In genomic region chr16:50165473-50165872, GRCh38 we compare ENCODE assay signal across 18 cellular contexts. TPM values are rescaled to one million over a fixed set of nuclear protein-coding genes. Genes with fewer than 3 reads are reported as not detected.
A peak's percentile ranks its signal among the peaks of the same experiment; 100 is the strongest.
DNase-seq lines count a peak whose midpoint lies in the region; ATAC-seq lines count a peak whose summit lies in the region.
"Had no signal": no experiment of that assay in that cellular context is flagged by ENCODE, and none has a peak within 500 bp of the region (broad histone marks: within the 10 kb centered on the region; RNA-seq: fewer than 3 reads in every experiment).

No MANE protein-coding gene starts in this region.

- no peak for DNase-seq in activated naive CD4-positive, alpha-beta T cell treated with anti-CD3 and anti-CD28 coated beads, Interleukin-2, amount 50 U/mL, for 16 hours
- DNase-seq in activated naive CD8-positive, alpha-beta T cell treated with anti-CD3 and anti-CD28 coated beads, Interleukin-2, amount 50 U/mL, for 24 hours, result no peak
- no peak for DNase-seq in stimulated activated naive B cell treated with anti-CD40 and anti-IgM and Interleukin-4, amounts not matched to agents 10 μg/mL and 1 μg/mL and 100 μg/mL, for 72 hours
- DNase-seq in DMS 273 treated with DMSO at 0.1 percent for 48 hours (lab: John Stamatoyannopoulos, UW), result no peak
- DNase-seq in naive thymus-derived CD8-positive, alpha-beta T cell, result no peak
- DNase-seq: GDM1, Karpas-422, MG63, NCI-H1092, NCI-H146, NCI-H2081, NCI-H510A, NCI-H774, PC-9 had no signal

- peak overlapping the region; percentile 58 for H3K27ac ChIP-seq in muscle layer of duodenum (ENCODE audit: low read length)
- H3K27ac ChIP-seq: BLaER1 treated with 17β-estradiol and CSF1 and Interleukin-3, amounts not matched to agents 10 nM and 100 nM; PC-9 had no signal

- no peaks in the 10 kb centered on the region for H3K27me3 Mint-ChIP-seq in activated naive CD4-positive, alpha-beta T cell treated with anti-CD3 and anti-CD28 coated beads, Interleukin-2, amount 50 U/mL, for 24 hours
- no peaks in the 10 kb centered on the region for H3K27me3 Mint-ChIP-seq in activated naive CD8-positive, alpha-beta T cell treated with anti-CD3 and anti-CD28 coated beads, Interleukin-2, amount 50 U/mL, for 24 hours
- H3K27me3 Mint-ChIP-seq in stimulated activated naive B cell treated with anti-CD40 and anti-IgM and Interleukin-4, amounts not matched to agents 10 μg/mL and 1 μg/mL and 100 μg/mL, for 72 hours, result no peaks in the 10 kb centered on the region
- H3K27me3 Mint-ChIP-seq in naive thymus-derived CD8-positive, alpha-beta T cell, result no peaks in the 10 kb centered on the region

- H3K4me1 Mint-ChIP-seq in activated naive CD4-positive, alpha-beta T cell treated with anti-CD3 and anti-CD28 coated beads, Interleukin-2, amount 50 U/mL, for 24 hours, result peaks cover 67% of the 10 kb centered on the region
- peaks cover 72% of the 10 kb centered on the region for H3K4me1 Mint-ChIP-seq in activated naive CD8-positive, alpha-beta T cell treated with anti-CD3 and anti-CD28 coated beads, Interleukin-2, amount 50 U/mL, for 24 hours
- H3K4me1 Mint-ChIP-seq in stimulated activated naive B cell treated with anti-CD40 and anti-IgM and Interleukin-4, amounts not matched to agents 10 μg/mL and 1 μg/mL and 100 μg/mL, for 72 hours, result peaks cover 17 to 40% of the 10 kb centered on the region in 2 donors
- H3K4me1 Mint-ChIP-seq in naive thymus-derived CD8-positive, alpha-beta T cell, result peaks cover 29 to 83% (median 68%) of the 10 kb centered on the region in 4 donors

- no peak for ATAC-seq in activated naive CD8-positive, alpha-beta T cell treated with anti-CD3 and anti-CD28 coated beads, Interleukin-2, amount 50 U/mL, for 24 hours
- no peak for ATAC-seq in stimulated activated naive B cell treated with anti-CD40 and anti-IgM and Interleukin-4, amounts not matched to agents 10 μg/mL and 1 μg/mL and 100 μg/mL, for 72 hours (replicated peaks)
- ATAC-seq in naive thymus-derived CD8-positive, alpha-beta T cell, result no peak
- ATAC-seq: GM12878 had no signal

- H3K4me3 Mint-ChIP-seq in activated naive CD4-positive, alpha-beta T cell treated with anti-CD3 and anti-CD28 coated beads, Interleukin-2, amount 50 U/mL, for 24 hours, result no peak overlapping the region
- H3K4me3 Mint-ChIP-seq in activated naive CD8-positive, alpha-beta T cell treated with anti-CD3 and anti-CD28 coated beads, Interleukin-2, amount 50 U/mL, for 24 hours, result no peak overlapping the region
- H3K4me3 Mint-ChIP-seq in stimulated activated naive B cell treated with anti-CD40 and anti-IgM and Interleukin-4, amounts not matched to agents 10 μg/mL and 1 μg/mL and 100 μg/mL, for 72 hours, result no peak overlapping the region
- H3K4me3 Mint-ChIP-seq in naive thymus-derived CD8-positive, alpha-beta T cell, result peak overlapping the region in 4 of 10 donors; percentile 10 to 39 (median 24)

- H3K27ac Mint-ChIP-seq in activated naive CD4-positive, alpha-beta T cell treated with anti-CD3 and anti-CD28 coated beads, Interleukin-2, amount 50 U/mL, for 24 hours, result peak overlapping the region; percentile 59
- H3K27ac Mint-ChIP-seq in activated naive CD8-positive, alpha-beta T cell treated with anti-CD3 and anti-CD28 coated beads, Interleukin-2, amount 50 U/mL, for 24 hours, result peak overlapping the region; percentile 23
- no peak overlapping the region for H3K27ac Mint-ChIP-seq in stimulated activated naive B cell treated with anti-CD40 and anti-IgM and Interleukin-4, amounts not matched to agents 10 μg/mL and 1 μg/mL and 100 μg/mL, for 72 hours
- H3K27ac Mint-ChIP-seq in naive thymus-derived CD8-positive, alpha-beta T cell, result peak overlapping the region in 2 of 10 donors; percentile 17 to 61

- H3K4me3 ChIP-seq in muscle layer of duodenum (ENCODE audit: low read depth in 1 of 2, low read length in 2 of 2), result no peak overlapping the region
- H3K4me3 ChIP-seq: BLaER1 treated with 17β-estradiol and CSF1 and Interleukin-3, amounts not matched to agents 10 nM and 100 nM; GM12878; MG63; PC-9 had no signal

- H3K36me3 ChIP-seq in muscle layer of duodenum (ENCODE audit: control insufficient read depth in 1 of 2, insufficient read depth in 2 of 2, low read length in 2 of 2), result no peaks in the 10 kb centered on the region
- H3K36me3 ChIP-seq: MG63 had no signal

- no peaks in the 10 kb centered on the region for H3K9me3 ChIP-seq in muscle layer of duodenum (ENCODE audit: control insufficient read depth in 1 of 2, low read length in 2 of 2)
- H3K9me3 ChIP-seq: MG63 had no signal

- H3K27me3 ChIP-seq in muscle layer of duodenum (ENCODE audit: low read depth, low read length), result no peaks in the 10 kb centered on the region
- H3K27me3 ChIP-seq: BLaER1 treated with 17β-estradiol and CSF1 and Interleukin-3, amounts not matched to agents 10 nM and 100 nM; MG63 had no signal

- POLR2A ChIA-PET in naive thymus-derived CD8-positive, alpha-beta T cell (lab: Charles Lee), result interaction anchor here (0.7 kb wide), 1 partner anchor 100 kb away, joined by 3 read pairs; the partner anchor contains the start of gene HEATR3

- peaks cover 8% of the 10 kb centered on the region for H3K36me3 Mint-ChIP-seq in activated naive CD4-positive, alpha-beta T cell treated with anti-CD3 and anti-CD28 coated beads, Interleukin-2, amount 50 U/mL, for 24 hours
- H3K36me3 Mint-ChIP-seq in activated naive CD8-positive, alpha-beta T cell treated with anti-CD3 and anti-CD28 coated beads, Interleukin-2, amount 50 U/mL, for 24 hours (ENCODE audit: low read depth), result peaks cover 3% of the 10 kb centered on the region
- H3K36me3 Mint-ChIP-seq in stimulated activated naive B cell treated with anti-CD40 and anti-IgM and Interleukin-4, amounts not matched to agents 10 μg/mL and 1 μg/mL and 100 μg/mL, for 72 hours, result peaks cover 2 to 8% of the 10 kb centered on the region in 2 donors
- H3K36me3 Mint-ChIP-seq in naive thymus-derived CD8-positive, alpha-beta T cell, result peaks cover 0 to 26% (median 2%) of the 10 kb centered on the region in 3 donors

- H3K9me3 Mint-ChIP-seq in activated naive CD4-positive, alpha-beta T cell treated with anti-CD3 and anti-CD28 coated beads, Interleukin-2, amount 50 U/mL, for 24 hours, result no peaks in the 10 kb centered on the region
- H3K9me3 Mint-ChIP-seq in activated naive CD8-positive, alpha-beta T cell treated with anti-CD3 and anti-CD28 coated beads, Interleukin-2, amount 50 U/mL, for 24 hours, result no peaks in the 10 kb centered on the region
- no peaks in the 10 kb centered on the region for H3K9me3 Mint-ChIP-seq in stimulated activated naive B cell treated with anti-CD40 and anti-IgM and Interleukin-4, amounts not matched to agents 10 μg/mL and 1 μg/mL and 100 μg/mL, for 72 hours
- H3K9me3 Mint-ChIP-seq in naive thymus-derived CD8-positive, alpha-beta T cell, result peaks cover 0 to 2% (median 0%) of the 10 kb centered on the region in 9 donors

- peaks cover 0 to 26% of the 10 kb centered on the region in 2 donors for H3K4me1 ChIP-seq in muscle layer of duodenum (ENCODE audit: control insufficient read depth in 1 of 2, insufficient read depth in 2 of 2, low read length in 2 of 2)

RNA-seq across cellular contexts. Expression of gene TENT4B, which starts 12.4 kb away (rescaled TPM):
- total RNA-seq in naive thymus-derived CD8-positive, alpha-beta T cell, result 10 to 100 TPM; 26.0 to 27.0 TPM
- 1 to 10 TPM; 5.3 to 8.3 (median 6.6) TPM for polyA plus RNA-seq in naive thymus-derived CD8-positive, alpha-beta T cell
